Comparison of ENCODE assay signal across 8 cellular contexts in genomic region chr20:63274381-63275228, GRCh38. TPM values are rescaled to one million over a fixed set of nuclear protein-coding genes. Genes with fewer than 3 reads are reported as not detected.
DNase-seq lines count a peak whose midpoint lies in the region; ATAC-seq and TF ChIP-seq lines count a peak whose summit lies in the region.
"Had no signal": no experiment of that assay in that cellular context is flagged by ENCODE, and none has a peak within 500 bp of the region (broad histone marks: within the 10 kb centered on the region; RNA-seq: fewer than 3 reads in every experiment).

No MANE protein-coding gene starts in this region.

- H3K36me3 ChIP-seq in Caco-2 (ENCODE audit: control insufficient read depth, insufficient read depth, low read length) (peaks cover 11% of the 10 kb centered on the region), mesenchymal stem cell (ENCODE audit: control insufficient read depth in 1 of 2, insufficient read depth in 2 of 2, low read depth in 1 of 2, low read length in 2 of 2) (peaks cover 38 to 62% of the 10 kb centered on the region in 2 experiments)

- H2BK5ac ChIP-seq in mesenchymal stem cell (ENCODE audit: low read depth, low read length, poor library complexity, severe bottlenecking), result no peak overlapping the region

- H3K27me3 ChIP-seq in Caco-2 (replicated peaks; ENCODE audit: control insufficient read depth, insufficient read depth, low read length) (no peaks in the 10 kb centered on the region), mesenchymal stem cell (ENCODE audit: control insufficient read depth in 1 of 2, insufficient read depth in 1 of 2, low read length in 2 of 2) (peaks cover 0 to 2% of the 10 kb centered on the region in 2 experiments)

- no peak overlapping the region for H2AFZ ChIP-seq in mesenchymal stem cell (ENCODE audit: low read depth, low read length)

- WGBS in mesenchymal stem cell, result 90% methylated on average over 17 of the region's 17 CpGs

- H3K27ac Mint-ChIP-seq in Caco-2 (ENCODE audit: unreplicated experiment), result no peak overlapping the region
- H3K27ac Mint-ChIP-seq in T-cell, result no peak overlapping the region

- H3K27me3 Mint-ChIP-seq in Caco-2 (ENCODE audit: insufficient read depth, unreplicated experiment) (no peaks in the 10 kb centered on the region), T-cell (no peaks in the 10 kb centered on the region)

- H3K18ac ChIP-seq in mesenchymal stem cell (ENCODE audit: low read depth in 1 of 2, low read length in 2 of 2), result no peak overlapping the region

- H3K36me3 Mint-ChIP-seq in Caco-2 (ENCODE audit: insufficient read depth, unreplicated experiment) (peaks cover 57% of the 10 kb centered on the region), T-cell (peaks cover 5% of the 10 kb centered on the region)

- H2AK5ac ChIP-seq in mesenchymal stem cell (ENCODE audit: low read length, severe bottlenecking), result no peak overlapping the region

- H3K4me1 ChIP-seq in Caco-2, result 0 out of 2 replicates have a peak, but pooled peaks cover under 1% of the 10 kb centered on the region
- peaks cover 29% of the 10 kb centered on the region for H3K4me1 ChIP-seq in mesenchymal stem cell (ENCODE audit: control insufficient read depth, insufficient read depth, low read depth, low read length)

- no peak overlapping the region for H4K8ac ChIP-seq in mesenchymal stem cell (ENCODE audit: low read length)

- H3K4me3 Mint-ChIP-seq in Caco-2 (ENCODE audit: unreplicated experiment) (peak overlapping the region; percentile 19), T-cell (peak overlapping the region; percentile 54 to 86 (median 66))

- ATAC-seq in T-cell (replicated peaks in 1 of 4) (no peak), GM18868 (IDR thresholded peaks at IDR 0.05; ENCODE audit: unreplicated experiment) (no peak)

- H3K14ac ChIP-seq in mesenchymal stem cell (ENCODE audit: low read length in 2 of 2), result no peak overlapping the region

- no peak overlapping the region for H2BK15ac ChIP-seq in mesenchymal stem cell (ENCODE audit: low read depth, poor library complexity, severe bottlenecking)

- H3K9me3 ChIP-seq in Caco-2 (no peaks in the 10 kb centered on the region), mesenchymal stem cell (ENCODE audit: control insufficient read depth, low read length) (no peaks in the 10 kb centered on the region)

- H3K4ac ChIP-seq in mesenchymal stem cell (ENCODE audit: low read depth in 1 of 2, low read length in 2 of 2), result no peak overlapping the region

- peak overlapping the region; percentile 53 for H3K4me2 ChIP-seq in mesenchymal stem cell (ENCODE audit: low read length, poor library complexity, severe bottlenecking)

- no peaks in the 10 kb centered on the region for H3K9me3 Mint-ChIP-seq in Caco-2 (ENCODE audit: unreplicated experiment)
- no peaks in the 10 kb centered on the region for H3K9me3 Mint-ChIP-seq in T-cell

- intact Hi-C loops in Caco-2 (cut with micrococcal nuclease; ENCODE audit: unreplicated experiment) (no loop called here), posterior cingulate gyrus (cut with DNase I) (no loop called here)

- H3K79me1 ChIP-seq in mesenchymal stem cell (replicated peaks; ENCODE audit: low read length, poor library complexity, severe bottlenecking), result peaks cover 23% of the 10 kb centered on the region

- DNase-seq in Caco-2 (no peak), T-cell (no peak), mesenchymal stem cell (no peak), UCSD-AML1 (lab: John Stamatoyannopoulos, UW; ENCODE audit: unreplicated experiment) (no peak), posterior cingulate gyrus (no peak)
- DNase-seq: GDM1 had no signal

- BruUV-seq in Caco-2 (replicated peaks; lab: Mats Ljungman, UMichigan), result no TSS peak

- no peak overlapping the region for H3K4me3 ChIP-seq in Caco-2 (ENCODE audit: low read depth, low read length)
- peak overlapping the region in 1 of 2 experiments; percentile 57 for H3K4me3 ChIP-seq in mesenchymal stem cell (ENCODE audit: insufficient read depth in 1 of 2, low read depth in 1 of 2, low read length in 2 of 2)

- H3K23ac ChIP-seq in mesenchymal stem cell (ENCODE audit: low read length in 2 of 2), result no peak overlapping the region

- TF ChIP-seq CTCF in Caco-2 (IDR thresholded peaks at IDR 0.05; ENCODE audit: insufficient read depth in 1 of 2, low read depth in 1 of 2, low read length in 1 of 2, severe bottlenecking in 1 of 2, unreplicated experiment in 1 of 2), result no peak

- H4K91ac ChIP-seq in mesenchymal stem cell (ENCODE audit: low read length), result peak overlapping the region; percentile 53

- H3K4me1 Mint-ChIP-seq in Caco-2 (ENCODE audit: low read depth, unreplicated experiment) (peaks cover 11% of the 10 kb centered on the region), T-cell (peaks cover 30 to 32% (median 31%) of the 10 kb centered on the region in 3 donors)

- H3K27ac ChIP-seq in mesenchymal stem cell (ENCODE audit: low read length, poor library complexity, severe bottlenecking), result peak overlapping the region; percentile 27

- POLR2A ChIA-PET in Caco-2 (lab: Charles Lee), result interaction anchor here (2.0 kb wide), 1 partner anchor 51 kb away, joined by 8 read pairs; no protein-coding TSS in a partner anchor
- POLR2A ChIA-PET in T-cell (lab: Charles Lee), result no interaction called here

- H2BK12ac ChIP-seq in mesenchymal stem cell (ENCODE audit: low read length in 2 of 2), result no peak overlapping the region

- CTCF ChIA-PET in Caco-2 (lab: Charles Lee), result interaction anchor here (0.6 to 2.3 kb wide), 4 partner anchors 40 to 246 kb away, joined by 4 to 11 read pairs (median 4); no protein-coding TSS in a partner anchor
- CTCF ChIA-PET in T-cell (lab: Charles Lee), result no interaction called here

- peak overlapping the region; percentile 63 for H3K9ac ChIP-seq in mesenchymal stem cell (ENCODE audit: low read length)

- no peak overlapping the region for H2BK120ac ChIP-seq in mesenchymal stem cell (ENCODE audit: low read depth, low read length)

RNA-seq across cellular contexts. Expression of gene ARFGAP1, which starts 2.0 kb away (rescaled TPM):
- total RNA-seq in Caco-2 (2022) (275 and 286 TPM in 2 replicates), T-cell (100 to 1,000 TPM; 109 to 129 (median 122) TPM)
- polyA plus RNA-seq in mesenchymal stem cell (2013, experiment 1 of 2), result 62.8 TPM
- polyA plus RNA-seq in mesenchymal stem cell (2013, experiment 2 of 2), result 60.5 TPM

RNA-seq across cellular contexts. Expression of gene COL20A1, which starts 18.4 kb away (rescaled TPM):
- 0.27 and 0.32 TPM in 2 replicates for total RNA-seq in Caco-2 (2022)
- total RNA-seq in T-cell, result under 1 TPM in 3 of 5 donors, not detected in 2; 0.16 to 0.35 (median 0.23) TPM
- polyA plus RNA-seq in mesenchymal stem cell (2013, experiment 1 of 2), result not detected
- polyA plus RNA-seq in mesenchymal stem cell (2013, experiment 2 of 2), result not detected
- polyA plus RNA-seq: esophagus had no signal

RNA-seq across cellular contexts. Expression of gene NKAIN4, which starts 20.3 kb away (rescaled TPM):
- total RNA-seq in Caco-2 (2022) (2.1 and 2.7 TPM in 2 replicates), T-cell (not detected)
- polyA plus RNA-seq in mesenchymal stem cell (2013, experiment 1 of 2), result 0.10 TPM
- not detected for polyA plus RNA-seq in mesenchymal stem cell (2013, experiment 2 of 2)
- polyA plus RNA-seq: esophagus had no signal

RNA-seq across cellular contexts. Expression of gene BIRC7, which starts 38.9 kb away (rescaled TPM):
- total RNA-seq in Caco-2 (2022) (0.42 and 0.54 TPM in 2 replicates), T-cell (not detected)
- 1.6 TPM for polyA plus RNA-seq in mesenchymal stem cell (2013, experiment 1 of 2)
- polyA plus RNA-seq in mesenchymal stem cell (2013, experiment 2 of 2), result 1.5 TPM

RNA-seq across cellular contexts. Expression of gene YTHDF1, which starts 58.7 kb away (rescaled TPM):
- total RNA-seq in Caco-2 (2022) (184 and 196 TPM in 2 replicates), T-cell (10 to 100 TPM; 36.7 to 44.5 (median 42.2) TPM)
- 32.3 TPM for polyA plus RNA-seq in mesenchymal stem cell (2013, experiment 1 of 2)
- polyA plus RNA-seq in mesenchymal stem cell (2013, experiment 2 of 2), result 32.4 TPM
